Comparison of ENCODE assay signal across 10 cellular contexts in genomic region chr1:23964790-23965740, GRCh38. TPM values are rescaled to one million over a fixed set of nuclear protein-coding genes. Genes with fewer than 3 reads are reported as not detected.
DNase-seq lines count a peak whose midpoint lies in the region; ATAC-seq, FAIRE-seq and TF ChIP-seq lines count a peak whose summit lies in the region.
"Had no signal": no experiment of that assay in that cellular context is flagged by ENCODE, and none has a peak within 500 bp of the region (broad histone marks: within the 10 kb centered on the region; RNA-seq: fewer than 3 reads in every experiment).

No MANE protein-coding gene starts in this region.

- H3K27me3 ChIP-seq in right cardiac atrium (ENCODE audit: control insufficient read depth, insufficient read depth) (no peaks in the 10 kb centered on the region), tibial artery (no peaks in the 10 kb centered on the region)

- H3K9me3 ChIP-seq in right cardiac atrium (ENCODE audit: control insufficient read depth, low read length) (no peaks in the 10 kb centered on the region), tibial artery (no peaks in the 10 kb centered on the region)

- peaks cover 47% of the 10 kb centered on the region for H3K36me3 Mint-ChIP-seq in activated naive CD4-positive, alpha-beta T cell treated with anti-CD3 and anti-CD28 coated beads for 36 hours (ENCODE audit: low read depth)
- H3K36me3 Mint-ChIP-seq in activated CD4-positive, alpha-beta memory T cell treated with anti-CD3 and anti-CD28 coated beads, Interleukin-2, amount 10 ng/mL, durations not matched to agents 7 days and 5 days (ENCODE audit: low read depth) = peaks cover 80% of the 10 kb centered on the region

- TF ChIP-seq CTCF in tibial artery (IDR thresholded peaks at IDR 0.05) = no peak

- WGBS in right cardiac atrium = 68% methylated on average over 5 of the region's 5 CpGs

- H3K4me1 Mint-ChIP-seq in activated naive CD4-positive, alpha-beta T cell treated with anti-CD3 and anti-CD28 coated beads for 36 hours (ENCODE audit: low read depth) = peaks cover 71% of the 10 kb centered on the region
- peaks cover 74% of the 10 kb centered on the region for H3K4me1 Mint-ChIP-seq in activated CD4-positive, alpha-beta memory T cell treated with anti-CD3 and anti-CD28 coated beads, Interleukin-2, amount 10 ng/mL, durations not matched to agents 7 days and 5 days

- H3K36me3 ChIP-seq in tibial artery = peaks cover 15 to 51% (median 40%) of the 10 kb centered on the region in 3 donors

- ATAC-seq in right cardiac atrium = peak; percentile 12 to 17
- ATAC-seq in GM21381 (IDR thresholded peaks at IDR 0.05; ENCODE audit: unreplicated experiment) = no peak

- H3K27ac Mint-ChIP-seq in activated naive CD4-positive, alpha-beta T cell treated with anti-CD3 and anti-CD28 coated beads for 36 hours = peak overlapping the region; percentile 89
- peak overlapping the region; percentile 78 for H3K27ac Mint-ChIP-seq in activated CD4-positive, alpha-beta memory T cell treated with anti-CD3 and anti-CD28 coated beads, Interleukin-2, amount 10 ng/mL, durations not matched to agents 7 days and 5 days

- POLR2A ChIA-PET in activated CD4-positive, alpha-beta memory T cell treated with anti-CD3 and anti-CD28 coated beads, Interleukin-2, amount 10 ng/mL, durations not matched to agents 7 days and 5 days (lab: Charles Lee) = interaction anchor here (0.6 to 15.2 kb wide), 2 partner anchors 12 to 140 kb away, joined by 3 to 515 read pairs; partner anchors contain the start of genes HMGCL and SRSF10

- FAIRE-seq in HTR-8/SVneo (lab: Jason Lieb, UNC) = no peak

- H3K27ac ChIP-seq in right cardiac atrium (ENCODE audit: low read length) (no peak overlapping the region), tibial artery (peak overlapping the region; percentile 43 to 56)
- H3K27ac ChIP-seq: C4-2B had no signal

- no peaks in the 10 kb centered on the region for H3K27me3 Mint-ChIP-seq in activated naive CD4-positive, alpha-beta T cell treated with anti-CD3 and anti-CD28 coated beads for 36 hours (ENCODE audit: low read depth)
- H3K27me3 Mint-ChIP-seq in activated CD4-positive, alpha-beta memory T cell treated with anti-CD3 and anti-CD28 coated beads, Interleukin-2, amount 10 ng/mL, durations not matched to agents 7 days and 5 days = no peaks in the 10 kb centered on the region

- CTCF ChIA-PET in activated naive CD4-positive, alpha-beta T cell treated with anti-CD3 and anti-CD28 coated beads for 36 hours (lab: Charles Lee) = no interaction called here
- CTCF ChIA-PET in activated CD4-positive, alpha-beta memory T cell treated with anti-CD3 and anti-CD28 coated beads, Interleukin-2, amount 10 ng/mL, durations not matched to agents 7 days and 5 days (lab: Charles Lee) = interaction anchor here (1.6 kb wide), 1 partner anchor 16 kb away, joined by 6 read pairs; the partner anchor contains the start of gene SRSF10

- H3K9me3 Mint-ChIP-seq in activated naive CD4-positive, alpha-beta T cell treated with anti-CD3 and anti-CD28 coated beads for 36 hours = no peaks in the 10 kb centered on the region
- no peaks in the 10 kb centered on the region for H3K9me3 Mint-ChIP-seq in activated CD4-positive, alpha-beta memory T cell treated with anti-CD3 and anti-CD28 coated beads, Interleukin-2, amount 10 ng/mL, durations not matched to agents 7 days and 5 days

- DNase-seq in activated naive CD4-positive, alpha-beta T cell treated with anti-CD3 and anti-CD28 coated beads for 36 hours = no peak
- no peak for DNase-seq in activated naive CD4-positive, alpha-beta T cell treated with anti-CD3 and anti-CD28 coated beads, Interleukin-2, amount 50 U/mL, for 16 hours
- DNase-seq in activated CD4-positive, alpha-beta memory T cell treated with anti-CD3 and anti-CD28 coated beads, Interleukin-2, amount 10 ng/mL, durations not matched to agents 7 days and 5 days = no peak
- DNase-seq in right cardiac atrium (no peak), tibial artery (no peak), HTR-8/SVneo (ENCODE audit: insufficient read length, low spot score) (no peak), NOMO-1 treated with DMSO at 0.1 percent for 48 hours (lab: John Stamatoyannopoulos, UW; ENCODE audit: unreplicated experiment) (no peak)
- DNase-seq: erythroblast had no signal

- no peaks in the 10 kb centered on the region for H3K4me1 ChIP-seq in right cardiac atrium (ENCODE audit: control insufficient read depth, insufficient read depth, low read length)
- H3K4me1 ChIP-seq in tibial artery = peaks cover 0 to 37% (median 12%) of the 10 kb centered on the region in 4 donors

- peak overlapping the region; percentile 49 for H3K4me3 Mint-ChIP-seq in activated naive CD4-positive, alpha-beta T cell treated with anti-CD3 and anti-CD28 coated beads for 36 hours
- H3K4me3 Mint-ChIP-seq in activated CD4-positive, alpha-beta memory T cell treated with anti-CD3 and anti-CD28 coated beads, Interleukin-2, amount 10 ng/mL, durations not matched to agents 7 days and 5 days = peak overlapping the region; percentile 5

- H3K4me3 ChIP-seq in right cardiac atrium (ENCODE audit: low read length) (no peak overlapping the region), tibial artery (no peak overlapping the region)

- intact Hi-C loops in activated naive CD4-positive, alpha-beta T cell treated with anti-CD3 and anti-CD28 coated beads for 36 hours (cut with micrococcal nuclease) = loop anchor here (1.0 to 10.0 kb wide), 2 partner anchors 15 to 540 kb away; partner anchors contain the start of genes RCAN3 and SRSF10
- intact Hi-C loops in right cardiac atrium (cut with DNase I) = no loop called here
- intact Hi-C loops in tibial artery (cut with DNase I; ENCODE audit: low total_unique reads) = no loop called here

RNA-seq across cellular contexts. Expression of gene PNRC2, which starts 5.4 kb away (rescaled TPM):
- total RNA-seq in activated naive CD4-positive, alpha-beta T cell treated with anti-CD3 and anti-CD28 coated beads for 36 hours = 100 to 1,000 TPM; 178 to 209 TPM
- total RNA-seq in activated CD4-positive, alpha-beta memory T cell treated with anti-CD3 and anti-CD28 coated beads, Interleukin-2, amount 10 ng/mL, durations not matched to agents 7 days and 5 days = 100 to 1,000 TPM; 153 to 158 TPM
- 100 to 1,000 TPM in 1 of 4 donors, 10 to 100 TPM in 3; 74.6 to 104 (median 87.6) TPM for total RNA-seq in right cardiac atrium
- polyA plus RNA-seq in right cardiac atrium = 82.2 TPM

RNA-seq across cellular contexts. Expression of gene SRSF10, which starts 15.1 kb away (rescaled TPM):
- total RNA-seq in activated naive CD4-positive, alpha-beta T cell treated with anti-CD3 and anti-CD28 coated beads for 36 hours = 100 to 1,000 TPM; 169 to 178 TPM
- total RNA-seq in activated CD4-positive, alpha-beta memory T cell treated with anti-CD3 and anti-CD28 coated beads, Interleukin-2, amount 10 ng/mL, durations not matched to agents 7 days and 5 days = 100 to 1,000 TPM; 191 to 192 TPM
- 10 to 100 TPM; 49.8 to 59.0 (median 53.0) TPM for total RNA-seq in right cardiac atrium
- polyA plus RNA-seq in right cardiac atrium = 39.8 TPM

RNA-seq across cellular contexts. Expression of gene CNR2, which starts 51.9 kb away (rescaled TPM):
- total RNA-seq in activated naive CD4-positive, alpha-beta T cell treated with anti-CD3 and anti-CD28 coated beads for 36 hours = not detected
- total RNA-seq in activated CD4-positive, alpha-beta memory T cell treated with anti-CD3 and anti-CD28 coated beads, Interleukin-2, amount 10 ng/mL, durations not matched to agents 7 days and 5 days = under 1 TPM in 1 of 2 experiments, not detected in 1; 0.08 TPM
- not detected for total RNA-seq in right cardiac atrium
- not detected for polyA plus RNA-seq in right cardiac atrium
